ENCODE assay signal across 8 cellular contexts in the genomic region with DNA sequence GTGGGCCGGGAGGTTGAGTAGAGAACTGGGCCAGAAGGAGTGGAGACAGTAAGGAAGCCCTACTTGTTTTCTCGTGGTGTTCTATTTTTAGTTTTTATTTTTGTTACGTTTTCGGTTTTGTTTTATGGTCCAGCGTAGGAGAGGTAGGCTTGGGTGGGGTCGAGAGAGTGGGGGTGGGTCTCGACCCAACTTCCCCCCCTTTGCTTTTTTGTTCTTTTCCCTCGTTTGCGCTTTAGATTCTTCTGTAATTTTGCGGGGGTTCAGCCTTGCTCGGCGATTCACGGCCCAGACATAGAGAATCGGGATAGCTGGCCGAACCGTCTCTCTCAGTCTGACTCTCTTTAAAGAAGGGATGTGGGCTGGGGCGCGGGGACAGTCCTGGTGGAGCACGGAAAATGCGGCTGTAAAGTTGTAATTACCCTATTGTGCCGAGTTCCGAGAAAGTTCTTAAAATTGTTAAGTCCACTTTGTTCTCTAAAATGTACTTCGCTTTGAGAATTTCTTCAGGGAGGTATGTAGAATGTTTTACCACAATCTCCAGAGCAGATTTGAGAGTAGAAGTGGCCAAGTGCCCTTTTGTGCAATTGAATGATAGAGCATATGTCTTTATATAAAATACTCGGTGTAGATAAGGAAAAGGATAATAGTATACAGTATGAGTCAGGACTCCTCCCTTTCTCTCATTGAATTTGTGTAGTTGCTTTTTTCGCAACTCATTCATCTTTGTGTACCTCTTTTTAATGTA. TPM values are rescaled to one million over a fixed set of nuclear protein-coding genes. Genes with fewer than 3 reads are reported as not detected.
DNase-seq lines count a peak whose midpoint lies in the region; ATAC-seq and TF ChIP-seq lines count a peak whose summit lies in the region.

No MANE protein-coding gene starts in this region.

- peak overlapping the region; percentile 99 for H3K27ac Mint-ChIP-seq in type B pancreatic cell

- H3K36me3 ChIP-seq in gastroesophageal sphincter: no peaks in the 10 kb centered on the region
- H3K36me3 ChIP-seq in neuron (ENCODE audit: insufficient read depth, low read length): peaks cover 9% of the 10 kb centered on the region

- ATAC-seq in HG02884 (IDR thresholded peaks at IDR 0.05; ENCODE audit: unreplicated experiment) (peak; percentile 11), gastroesophageal sphincter (no peak)

- no peaks in the 10 kb centered on the region for H3K27me3 Mint-ChIP-seq in type B pancreatic cell

- H3K4me1 Mint-ChIP-seq in type B pancreatic cell (ENCODE audit: unreplicated experiment): peaks cover 32% of the 10 kb centered on the region

- H3K9me3 Mint-ChIP-seq in type B pancreatic cell: no peaks in the 10 kb centered on the region

- TF ChIP-seq EP300 in gastroesophageal sphincter (IDR thresholded peaks at IDR 0.05): no peak

- DNase-seq in NCI-H345 treated with DMSO at 0.1 percent for 48 hours (lab: John Stamatoyannopoulos, UW; ENCODE audit: unreplicated experiment) (peak; percentile 31), NCI-H345 (lab: John Stamatoyannopoulos, UW) (no peak), NCI-H748 treated with DMSO at 0.1 percent for 48 hours (lab: John Stamatoyannopoulos, UW) (peak; percentile 31), type B pancreatic cell (ENCODE audit: extremely low spot score, unreplicated experiment) (no peak)
- DNase-seq in activated effector memory CD4-positive, alpha-beta T cell treated with Interleukin-2 at 50 U/mL for 16 hours: peak; percentile 18

- peaks cover 16% of the 10 kb centered on the region for H3K36me3 Mint-ChIP-seq in type B pancreatic cell

- H3K4me3 ChIP-seq in gastroesophageal sphincter: peak overlapping the region; percentile 67 to 92
- peak overlapping the region; percentile 61 for H3K4me3 ChIP-seq in neuron (ENCODE audit: low read length)

- TF ChIP-seq CTCF in gastroesophageal sphincter (IDR thresholded peaks at IDR 0.05) (no peak), type B pancreatic cell (conservative IDR thresholded peaks at IDR 0.05) (no peak)

- no peaks in the 10 kb centered on the region for H3K27me3 ChIP-seq in gastroesophageal sphincter
- no peaks in the 10 kb centered on the region for H3K27me3 ChIP-seq in neuron (ENCODE audit: insufficient read depth, low read length)

- H3K4me3 Mint-ChIP-seq in type B pancreatic cell: peak overlapping the region; percentile 95

- H3K27ac ChIP-seq in gastroesophageal sphincter: peak overlapping the region; percentile 91 to 98 (median 96)

- H3K4me1 ChIP-seq in gastroesophageal sphincter (peaks cover 15 to 58% (median 17%) of the 10 kb centered on the region in 3 donors), neuron (ENCODE audit: insufficient read depth, low read length) (peaks cover 17% of the 10 kb centered on the region)

- no peak overlapping the region for H2AFZ ChIP-seq in neuron (ENCODE audit: low read depth, low read length)

- H3K9me3 ChIP-seq in gastroesophageal sphincter: no peaks in the 10 kb centered on the region
- H3K9me3 ChIP-seq in neuron (ENCODE audit: low read length): no peaks in the 10 kb centered on the region

- WGBS in gastroesophageal sphincter (ENCODE audit: low coverage in 1 of 2), 2 donors: 0% methylated on average over 9 to 21 of the region's 25 CpGs

- no peak for TF ChIP-seq POLR2A in gastroesophageal sphincter (IDR thresholded peaks at IDR 0.05)

RNA-seq across cellular contexts. Expression of a gene that starts 0.8 kb away (rescaled TPM):
- 100 to 1,000 TPM in 1 of 4 donors, 10 to 100 TPM in 3; 27.0 to 142 (median 53.2) TPM for total RNA-seq in gastroesophageal sphincter
- total RNA-seq in type B pancreatic cell (ENCODE audit: low replicate concordance): 67.7 and 103 TPM in 2 replicates

Comparison
In these comparisons a context has a peak if more than half of its experiments do, and no peak if none do; other contexts are left out.
1. DNase-seq: peak in NCI-H345 treated with DMSO at 0.1 percent for 48 hours (single experiment), NCI-H748 treated with DMSO at 0.1 percent for 48 hours (single experiment) and activated effector memory CD4-positive, alpha-beta T cell treated with Interleukin-2 at 50 U/mL for 16 hours (single experiment); none in NCI-H345 (single experiment) and type B pancreatic cell (single experiment).